In the genomic region with DNA sequence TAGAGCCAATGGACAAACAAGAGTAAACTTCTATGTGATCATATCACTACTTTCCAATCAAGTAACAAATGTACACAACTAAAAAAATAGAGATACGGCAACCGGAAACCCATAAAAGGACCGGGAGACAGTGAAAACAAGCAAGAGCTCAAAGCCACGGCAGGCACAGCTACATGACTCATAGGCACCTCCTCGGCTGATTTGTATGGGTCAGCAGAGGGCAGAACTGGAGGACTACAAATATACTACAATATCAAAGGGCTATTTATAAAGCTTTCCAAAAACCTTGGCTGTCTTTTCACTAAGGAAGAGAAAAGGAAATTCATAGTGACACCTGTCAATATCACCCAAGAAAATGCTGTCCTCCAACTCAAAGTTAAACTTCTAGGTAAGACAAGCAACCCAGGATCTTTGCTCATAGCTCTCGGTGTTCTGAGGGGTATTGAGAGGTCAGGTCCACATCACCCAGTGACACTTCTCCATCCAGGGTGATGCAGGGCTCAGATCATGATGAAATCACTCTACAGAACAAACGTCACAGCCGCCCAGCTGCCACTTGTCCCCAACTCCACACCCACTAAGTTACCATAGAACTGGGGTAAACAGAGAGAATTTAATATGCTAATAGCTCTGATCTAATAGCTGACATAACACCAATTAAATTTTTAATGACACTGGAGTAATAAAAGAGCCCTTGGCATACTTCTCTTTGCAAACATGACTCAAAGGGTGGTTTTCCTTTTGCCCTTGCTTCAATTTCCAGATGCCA, we compare ENCODE assay signal across 1 cellular context.
TF ChIP-seq lines count a peak whose summit lies in the region.

No MANE protein-coding gene starts in this region.

TF ChIP-seq in IMR-90, 13 proteins besides CTCF, POLR2A, EP300 and RAD21:
- TF ChIP-seq RCOR1 (IDR thresholded peaks at IDR 0.05; ENCODE audit: insufficient replicate concordance, low read length) (no peak), MAFK (IDR thresholded peaks at IDR 0.05; ENCODE audit: low read depth, low read length) (peak; percentile 63), CEBPB (IDR thresholded peaks at IDR 0.05; ENCODE audit: low read depth, low read length) (no peak), FOS (IDR thresholded peaks at IDR 0.05; ENCODE audit: low read depth, low read length) (peak; percentile 86)
- TF ChIP-seq, protein P1, sequence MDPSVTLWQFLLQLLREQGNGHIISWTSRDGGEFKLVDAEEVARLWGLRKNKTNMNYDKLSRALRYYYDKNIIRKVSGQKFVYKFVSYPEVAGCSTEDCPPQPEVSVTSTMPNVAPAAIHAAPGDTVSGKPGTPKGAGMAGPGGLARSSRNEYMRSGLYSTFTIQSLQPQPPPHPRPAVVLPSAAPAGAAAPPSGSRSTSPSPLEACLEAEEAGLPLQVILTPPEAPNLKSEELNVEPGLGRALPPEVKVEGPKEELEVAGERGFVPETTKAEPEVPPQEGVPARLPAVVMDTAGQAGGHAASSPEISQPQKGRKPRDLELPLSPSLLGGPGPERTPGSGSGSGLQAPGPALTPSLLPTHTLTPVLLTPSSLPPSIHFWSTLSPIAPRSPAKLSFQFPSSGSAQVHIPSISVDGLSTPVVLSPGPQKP (IDR thresholded peaks at IDR 0.05; ENCODE audit: borderline replicate concordance, low read depth, low read length) = peak; percentile 99
